25 cellular contexts compared by ENCODE assay signal in genomic region chr1:55522353-55522903, GRCh38.
A peak's percentile ranks its signal among the peaks of the same experiment; 100 is the strongest.
DNase-seq lines count a peak whose midpoint lies in the region; ATAC-seq, FAIRE-seq and TF ChIP-seq lines count a peak whose summit lies in the region.
"Had no signal": no experiment of that assay in that cellular context is flagged by ENCODE, and none has a peak within 500 bp of the region (broad histone marks: within the 10 kb centered on the region; RNA-seq: fewer than 3 reads in every experiment).

No MANE protein-coding gene starts in this region.

- H3K14ac ChIP-seq in neuronal stem cell (ENCODE audit: low read length), result peak overlapping the region; percentile 39

- no peak overlapping the region for H3K4ac ChIP-seq in neuronal stem cell (ENCODE audit: low read length)

- no peak for TF ChIP-seq CTCF in bronchial epithelial cell (IDR thresholded peaks at IDR 0.05; ENCODE audit: insufficient read depth, low read length, severe bottlenecking)
- no peak for TF ChIP-seq CTCF in uterus (IDR thresholded peaks at IDR 0.05)
- no peak for TF ChIP-seq CTCF in ascending aorta (IDR thresholded peaks at IDR 0.05)

- no peak overlapping the region for H3K4me3 Mint-ChIP-seq in activated CD4-positive, alpha-beta memory T cell treated with anti-CD3 and anti-CD28 coated beads, Interleukin-2, amount 10 ng/mL, durations not matched to agents 7 days and 5 days
- H3K4me3 Mint-ChIP-seq: CD4-positive, alpha-beta T cell; HFFc6 had no signal

- H3K36me3 ChIP-seq in bronchial epithelial cell (ENCODE audit: control insufficient read depth, insufficient read depth, low read length) (no peaks in the 10 kb centered on the region), neuronal stem cell (replicated peaks in 1 of 2; ENCODE audit: control insufficient read depth in 2 of 2, insufficient read depth in 2 of 2, low read length in 2 of 2) (no peaks in the 10 kb centered on the region), uterus (no peaks in the 10 kb centered on the region), ascending aorta (no peaks in the 10 kb centered on the region)
- H3K36me3 ChIP-seq: BLaER1 treated with 17β-estradiol and CSF1 and Interleukin-3, amounts not matched to agents 10 nM and 100 nM; HAP-1; Peyer's patch had no signal

- no peaks in the 10 kb centered on the region for H3K79me1 ChIP-seq in neuronal stem cell (ENCODE audit: low read depth, low read length)

- H3K27ac Mint-ChIP-seq in activated CD4-positive, alpha-beta memory T cell treated with anti-CD3 and anti-CD28 coated beads, Interleukin-2, amount 10 ng/mL, durations not matched to agents 7 days and 5 days, result no peak overlapping the region
- H3K27ac Mint-ChIP-seq: CD4-positive, alpha-beta T cell; HFFc6 had no signal

- peaks cover 0 to 4% of the 10 kb centered on the region in 2 donors for H3K4me1 ChIP-seq in neuronal stem cell (ENCODE audit: control insufficient read depth in 2 of 2, insufficient read depth in 1 of 2, low read depth in 1 of 2, low read length in 2 of 2)
- H3K4me1 ChIP-seq in uterus, result peaks cover 0 to 4% of the 10 kb centered on the region in 2 donors
- H3K4me1 ChIP-seq in ascending aorta, result no peaks in the 10 kb centered on the region
- H3K4me1 ChIP-seq: BLaER1 treated with 17β-estradiol and CSF1 and Interleukin-3, amounts not matched to agents 10 nM and 100 nM; HAP-1 had no signal

- no peak overlapping the region for H2AFZ ChIP-seq in neuronal stem cell (ENCODE audit: low read length)

- H3K18ac ChIP-seq in neuronal stem cell (ENCODE audit: low read length), result peak overlapping the region; percentile 9

- ATAC-seq in left cardiac atrium (peak; percentile 57 to 85), Right ventricle myocardium inferior (no peak), GM19324 (IDR thresholded peaks at IDR 0.05; ENCODE audit: low FRiP score, unreplicated experiment) (no peak)

- whole genome bisulfite sequencing in neuronal stem cell (ENCODE audit: extremely low coverage in 2 of 2, insufficient read length in 2 of 2, insufficient replicate concordance in 1 of 2), 2 donors, result no CpG with 5 or more reads among the region's 7 CpGs

- H3K27ac ChIP-seq in neuronal stem cell (replicated peaks; ENCODE audit: low read length) (no peak overlapping the region), uterus (no peak overlapping the region), ascending aorta (no peak overlapping the region)
- H3K27ac ChIP-seq: BLaER1 treated with 17β-estradiol and CSF1 and Interleukin-3, amounts not matched to agents 10 nM and 100 nM; Peyer's patch; SK-N-MC had no signal

- intact Hi-C loops in left cardiac atrium (cut with DNase I), result no loop called here
- intact Hi-C loops in Right ventricle myocardium inferior (cut with DNase I), result no loop called here
- intact Hi-C loops in uterus (cut with DNase I; ENCODE audit: low total_unique reads), result no loop called here
- intact Hi-C loops in ascending aorta (cut with DNase I), result no loop called here

- POLR2A ChIA-PET in activated CD4-positive, alpha-beta memory T cell treated with anti-CD3 and anti-CD28 coated beads, Interleukin-2, amount 10 ng/mL, durations not matched to agents 7 days and 5 days (lab: Charles Lee), result no interaction called here

- H3K9me3 Mint-ChIP-seq in activated CD4-positive, alpha-beta memory T cell treated with anti-CD3 and anti-CD28 coated beads, Interleukin-2, amount 10 ng/mL, durations not matched to agents 7 days and 5 days, result no peaks in the 10 kb centered on the region
- H3K9me3 Mint-ChIP-seq: CD4-positive, alpha-beta T cell; HFFc6 had no signal

- no peaks in the 10 kb centered on the region for H3K36me3 Mint-ChIP-seq in activated CD4-positive, alpha-beta memory T cell treated with anti-CD3 and anti-CD28 coated beads, Interleukin-2, amount 10 ng/mL, durations not matched to agents 7 days and 5 days (ENCODE audit: low read depth)

- H3K27me3 ChIP-seq in bronchial epithelial cell (ENCODE audit: control insufficient read depth, insufficient read depth, low read length), result peaks cover 2% of the 10 kb centered on the region
- no peaks in the 10 kb centered on the region for H3K27me3 ChIP-seq in neuronal stem cell (ENCODE audit: control insufficient read depth in 3 of 3, insufficient read depth in 3 of 3, low read depth in 1 of 3, low read length in 3 of 3)
- H3K27me3 ChIP-seq in uterus, result no peaks in the 10 kb centered on the region
- H3K27me3 ChIP-seq in ascending aorta, result no peaks in the 10 kb centered on the region
- H3K27me3 ChIP-seq: BLaER1 treated with 17β-estradiol and CSF1 and Interleukin-3, amounts not matched to agents 10 nM and 100 nM; Peyer's patch had no signal

- H3K9ac ChIP-seq in neuronal stem cell (ENCODE audit: low read depth, low read length, poor library complexity), result no peak overlapping the region
- H3K9ac ChIP-seq: BLaER1 treated with 17β-estradiol and CSF1 and Interleukin-3, amounts not matched to agents 10 nM and 100 nM had no signal

- FAIRE-seq in bronchial epithelial cell (lab: Jason Lieb, UNC), result peak; percentile 66
- FAIRE-seq: A204.1, D721Med had no signal

- no peak overlapping the region for H3K4me2 ChIP-seq in neuronal stem cell (ENCODE audit: insufficient read depth, low read length, poor library complexity, severe bottlenecking)
- H3K4me2 ChIP-seq: BLaER1 treated with 17β-estradiol and CSF1 and Interleukin-3, amounts not matched to agents 10 nM and 100 nM had no signal

- peak; percentile 22 for DNase-seq in left cardiac atrium
- no peak for DNase-seq in Right ventricle myocardium inferior (ENCODE audit: missing footprints)
- no peak for DNase-seq in bronchial epithelial cell (ENCODE audit: low read depth)
- no peak for DNase-seq in neuronal stem cell (ENCODE audit: low spot score)
- peak; percentile 24 to 34 for DNase-seq in uterus
- no peak for DNase-seq in activated CD4-positive, alpha-beta memory T cell treated with anti-CD3 and anti-CD28 coated beads, Interleukin-2, amount 10 ng/mL, durations not matched to agents 7 days and 5 days
- no peak for DNase-seq in ascending aorta (ENCODE audit: low spot score in 2 of 2)
- DNase-seq: CD4-positive, alpha-beta T cell; GOT3; HFFc6; KBM-7; MV-4-11; NCI-H1105; NCI-H1436 treated with DMSO at 0.1 percent for 48 hours; NCI-H1930; NCI-H526 treated with DMSO at 0.1 percent for 48 hours; OCI-M1; Peyer's patch; SIG-M5 had no signal

- no peak overlapping the region for H2AK5ac ChIP-seq in neuronal stem cell (ENCODE audit: low read depth, low read length)

- CTCF ChIA-PET in activated CD4-positive, alpha-beta memory T cell treated with anti-CD3 and anti-CD28 coated beads, Interleukin-2, amount 10 ng/mL, durations not matched to agents 7 days and 5 days (lab: Charles Lee), result no interaction called here

- no peak overlapping the region for H4K91ac ChIP-seq in neuronal stem cell (ENCODE audit: low read depth, low read length, poor library complexity)

- no peak for TF ChIP-seq POLR2A in uterus (IDR thresholded peaks at IDR 0.05)

- no peak overlapping the region for H2BK120ac ChIP-seq in neuronal stem cell (ENCODE audit: low read depth, low read length)

- H2BK12ac ChIP-seq in neuronal stem cell (ENCODE audit: low read length), result no peak overlapping the region

- H3K4me1 Mint-ChIP-seq in activated CD4-positive, alpha-beta memory T cell treated with anti-CD3 and anti-CD28 coated beads, Interleukin-2, amount 10 ng/mL, durations not matched to agents 7 days and 5 days, result no peaks in the 10 kb centered on the region

- H3K27me3 Mint-ChIP-seq in activated CD4-positive, alpha-beta memory T cell treated with anti-CD3 and anti-CD28 coated beads, Interleukin-2, amount 10 ng/mL, durations not matched to agents 7 days and 5 days, result peaks cover 1% of the 10 kb centered on the region

- no peak overlapping the region for H2BK5ac ChIP-seq in neuronal stem cell (ENCODE audit: low read length)

- H3K4me3 ChIP-seq in bronchial epithelial cell (ENCODE audit: low read depth, low read length) (no peak overlapping the region), neuronal stem cell (ENCODE audit: low read length in 2 of 2) (no peak overlapping the region), uterus (no peak overlapping the region), ascending aorta (no peak overlapping the region)
- H3K4me3 ChIP-seq: BLaER1 treated with 17β-estradiol and CSF1 and Interleukin-3, amounts not matched to agents 10 nM and 100 nM; HAP-1; Peyer's patch; SK-N-MC had no signal

- no peak overlapping the region for H4K8ac ChIP-seq in neuronal stem cell (ENCODE audit: low read depth, low read length)

- no peak overlapping the region for H2BK15ac ChIP-seq in neuronal stem cell (ENCODE audit: low read length)

- H3K23ac ChIP-seq in neuronal stem cell (ENCODE audit: low read depth, low read length, poor library complexity), result no peak overlapping the region

- no peaks in the 10 kb centered on the region for H3K9me3 ChIP-seq in neuronal stem cell (replicated peaks in 1 of 2; ENCODE audit: control insufficient read depth in 2 of 2, insufficient read depth in 1 of 2, low read depth in 1 of 2, low read length in 2 of 2)
- no peaks in the 10 kb centered on the region for H3K9me3 ChIP-seq in uterus
- no peaks in the 10 kb centered on the region for H3K9me3 ChIP-seq in ascending aorta
- H3K9me3 ChIP-seq: BLaER1 treated with 17β-estradiol and CSF1 and Interleukin-3, amounts not matched to agents 10 nM and 100 nM; HAP-1; Peyer's patch had no signal

Comparison
In these comparisons a context has a peak if more than half of its experiments do, and no peak if none do; other contexts are left out.
1. ATAC-seq: peak in left cardiac atrium (2 of 2); none in Right ventricle myocardium inferior (single experiment) and GM19324 (single experiment).
2. DNase-seq: peak in left cardiac atrium (single experiment) and uterus (2 of 2); none in Right ventricle myocardium inferior (single experiment), bronchial epithelial cell (single experiment), neuronal stem cell (single experiment), activated CD4-positive, alpha-beta memory T cell treated with anti-CD3 and anti-CD28 coated beads, Interleukin-2, amount 10 ng/mL, durations not matched to agents 7 days and 5 days (single experiment) and ascending aorta (0 of 2).